ENCODE assay signal across 8 cellular contexts in genomic region chr7:66837007-66837406, GRCh38.
DNase-seq lines count a peak whose midpoint lies in the region; TF ChIP-seq lines count a peak whose summit lies in the region.

No MANE protein-coding gene starts in this region.

- H3K9me3 ChIP-seq in OCI-LY1 (ENCODE audit: low read length): no peaks in the 10 kb centered on the region

- H3K27ac ChIP-seq in OCI-LY1 (ENCODE audit: low read depth, low read length, poor library complexity, severe bottlenecking): no peak overlapping the region

- no peak for TF ChIP-seq POLR2A in lower leg skin (IDR thresholded peaks at IDR 0.05)

- intact Hi-C loops in activated naive CD4-positive, alpha-beta T cell treated with anti-CD3 and anti-CD28 coated beads for 36 hours (cut with micrococcal nuclease): loop anchor here (2.0 kb wide), 1 partner anchor 160 kb away; the partner anchor contains the start of gene TYW1
- intact Hi-C loops in lower leg skin (cut with DNase I; ENCODE audit: low total_unique reads): no loop called here

- no peak overlapping the region for H3K27ac Mint-ChIP-seq in activated naive CD4-positive, alpha-beta T cell treated with anti-CD3 and anti-CD28 coated beads for 36 hours

- peak; percentile 65 for DNase-seq in activated naive CD4-positive, alpha-beta T cell treated with anti-CD3 and anti-CD28 coated beads for 36 hours
- DNase-seq in activated naive CD4-positive, alpha-beta T cell (lab: John Stamatoyannopoulos, UW): no peak
- peak; percentile 54 for DNase-seq in choroid plexus epithelial cell (ENCODE audit: low read depth)
- peak; percentile 25 for DNase-seq in stimulated activated CD4-positive, alpha-beta T cell treated with anti-CD3 and anti-CD28 coated beads, Interleukin-12 subunit alpha, Interleukin-12 subunit beta, amount 100 ng/mL, for 4 hours
- no peak for DNase-seq in lower leg skin (ENCODE audit: low spot score in 2 of 2)
- DNase-seq in NCI-H1436 (lab: John Stamatoyannopoulos, UW): no peak
- DNase-seq in pons (ENCODE audit: low spot score): no peak

- 44 to 48% methylated on average over 5 of the region's 5 CpGs for WGBS in lower leg skin, 2 donors

- no peaks in the 10 kb centered on the region for H4K20me1 ChIP-seq in OCI-LY1 (ENCODE audit: insufficient read depth, low read length)

- no peak overlapping the region for H3K9ac ChIP-seq in OCI-LY1 (ENCODE audit: low read length)

- H3K36me3 ChIP-seq in OCI-LY1 (ENCODE audit: insufficient read depth, low read length): no peaks in the 10 kb centered on the region

- H3K4me3 ChIP-seq in OCI-LY1 (ENCODE audit: low read depth, low read length, poor library complexity, severe bottlenecking): no peak overlapping the region
- no peak overlapping the region for H3K4me3 ChIP-seq in choroid plexus epithelial cell (ENCODE audit: low read depth, low read length)
- H3K4me3 ChIP-seq in lower leg skin (ENCODE audit: low read depth, poor library complexity, severe bottlenecking): no peak overlapping the region

- H3K4me3 Mint-ChIP-seq in activated naive CD4-positive, alpha-beta T cell treated with anti-CD3 and anti-CD28 coated beads for 36 hours: no peak overlapping the region

- no peaks in the 10 kb centered on the region for H3K27me3 Mint-ChIP-seq in activated naive CD4-positive, alpha-beta T cell treated with anti-CD3 and anti-CD28 coated beads for 36 hours (ENCODE audit: low read depth)

- H3F3A ChIP-seq in OCI-LY1 (ENCODE audit: insufficient read depth, low read length): no peaks in the 10 kb centered on the region

- H3K4me1 ChIP-seq in OCI-LY1 (ENCODE audit: insufficient read depth, low read length, severe bottlenecking): no peaks in the 10 kb centered on the region

- no peaks in the 10 kb centered on the region for H3K79me2 ChIP-seq in OCI-LY1 (ENCODE audit: insufficient read depth, low read length)

- H3K9me2 ChIP-seq in OCI-LY1 (ENCODE audit: low read depth, low read length): no peaks in the 10 kb centered on the region

- 0 out of 2 replicates have a peak, but pooled peaks cover 3% of the 10 kb centered on the region for H3K27me3 ChIP-seq in OCI-LY1 (ENCODE audit: insufficient read depth, low read length)

- no peak overlapping the region for H2AFZ ChIP-seq in OCI-LY1 (ENCODE audit: low read length)

- no peaks in the 10 kb centered on the region for H3K36me3 Mint-ChIP-seq in activated naive CD4-positive, alpha-beta T cell treated with anti-CD3 and anti-CD28 coated beads for 36 hours (ENCODE audit: low read depth)

- no peak overlapping the region for H3K4me2 ChIP-seq in OCI-LY1 (ENCODE audit: low read length)

- CTCF ChIA-PET in activated naive CD4-positive, alpha-beta T cell treated with anti-CD3 and anti-CD28 coated beads for 36 hours (lab: Charles Lee): interaction anchor here (0.7 to 1.8 kb wide), 4 partner anchors 9 to 162 kb away, joined by 3 to 4 read pairs (median 3); no protein-coding TSS in a partner anchor

- peaks cover 4% of the 10 kb centered on the region for H3K9me3 Mint-ChIP-seq in activated naive CD4-positive, alpha-beta T cell treated with anti-CD3 and anti-CD28 coated beads for 36 hours

- H3K4me1 Mint-ChIP-seq in activated naive CD4-positive, alpha-beta T cell treated with anti-CD3 and anti-CD28 coated beads for 36 hours (ENCODE audit: low read depth): no peaks in the 10 kb centered on the region

- TF ChIP-seq CTCF in OCI-LY1 (IDR thresholded peaks at IDR 0.05; ENCODE audit: low read length): peak; percentile 86
- peak; percentile 60 for TF ChIP-seq CTCF in choroid plexus epithelial cell (conservative IDR thresholded peaks at IDR 0.05; ENCODE audit: low read depth, low read length)
- no peak for TF ChIP-seq CTCF in lower leg skin (IDR thresholded peaks at IDR 0.05)

Comparison
In these comparisons a context has a peak if more than half of its experiments do, and no peak if none do; other contexts are left out.
1. DNase-seq: peak in activated naive CD4-positive, alpha-beta T cell treated with anti-CD3 and anti-CD28 coated beads for 36 hours (single experiment), choroid plexus epithelial cell (single experiment) and stimulated activated CD4-positive, alpha-beta T cell treated with anti-CD3 and anti-CD28 coated beads, Interleukin-12 subunit alpha, Interleukin-12 subunit beta, amount 100 ng/mL, for 4 hours (single experiment); none in activated naive CD4-positive, alpha-beta T cell (0 of 4), lower leg skin (0 of 2), NCI-H1436 (single experiment) and pons (single experiment).
2. CTCF ChIP-seq: peak in OCI-LY1 (single experiment) and choroid plexus epithelial cell (single experiment); none in lower leg skin (0 of 3).